1 cellular context compared by ENCODE assay signal in the genomic region with DNA sequence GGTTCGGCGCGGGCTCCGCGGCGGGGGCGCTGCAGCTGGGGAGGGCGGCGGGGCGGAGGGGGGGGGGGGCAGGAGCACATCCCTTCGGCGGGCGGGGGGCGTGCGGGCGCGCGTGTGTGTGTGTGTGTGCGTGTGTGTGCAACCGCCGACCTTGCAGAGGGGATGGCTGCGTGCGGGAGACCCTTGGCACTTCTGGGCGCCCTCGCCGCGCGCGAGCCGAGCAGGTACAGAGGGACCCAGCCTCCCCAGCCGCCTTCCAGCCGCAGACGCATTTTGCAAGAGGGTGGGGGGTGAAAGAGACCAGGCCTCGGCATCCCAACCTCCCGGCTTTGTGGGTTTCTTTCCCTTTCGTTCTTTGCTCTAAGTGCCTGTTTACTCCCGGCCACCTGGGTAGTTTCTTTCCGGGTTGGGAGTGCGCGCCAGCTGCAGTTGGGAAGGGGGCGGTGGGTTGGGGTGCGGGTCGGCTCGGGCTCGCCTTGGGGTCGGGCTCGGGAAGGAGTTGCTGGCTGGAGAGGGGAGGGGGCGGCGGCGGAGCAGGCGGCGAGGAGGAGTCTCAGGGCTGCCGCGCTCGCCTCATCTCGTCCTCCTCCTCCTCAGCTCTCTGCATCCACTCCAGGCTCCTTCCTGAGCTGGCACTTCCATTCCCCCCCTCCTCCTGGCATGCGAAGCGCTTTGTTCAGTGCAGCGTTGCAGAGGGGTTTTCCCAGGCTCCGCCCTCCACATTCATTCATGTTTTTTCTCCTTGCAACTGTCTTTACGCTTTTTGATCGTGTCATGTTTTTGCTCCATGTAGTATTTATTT.
TF ChIP-seq lines count a peak whose summit lies in the region.

No MANE protein-coding gene starts in this region.

TF ChIP-seq in HepG2, 621 proteins besides CTCF, POLR2A, EP300 and RAD21 (continued from another document and continues in another):
- TF ChIP-seq, protein P1, sequence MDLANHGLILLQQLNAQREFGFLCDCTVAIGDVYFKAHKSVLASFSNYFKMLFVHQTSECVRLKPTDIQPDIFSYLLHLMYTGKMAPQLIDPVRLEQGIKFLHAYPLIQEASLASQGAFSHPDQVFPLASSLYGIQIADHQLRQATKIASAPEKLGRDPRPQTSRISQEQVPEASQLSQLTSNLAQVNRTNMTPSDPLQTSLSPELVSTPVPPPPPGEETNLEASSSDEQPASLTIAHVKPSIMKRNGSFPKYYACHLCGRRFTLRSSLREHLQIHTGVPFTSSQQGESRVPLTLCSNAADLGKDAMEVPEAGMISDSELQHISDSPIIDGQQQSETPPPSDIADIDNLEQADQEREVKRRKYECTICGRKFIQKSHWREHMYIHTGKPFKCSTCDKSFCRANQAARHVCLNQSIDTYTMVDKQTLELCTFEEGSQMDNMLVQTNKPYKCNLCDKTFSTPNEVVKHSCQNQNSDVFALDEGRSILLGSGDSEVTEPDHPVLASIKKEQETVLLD (CRISPR knock-in tag; IDR thresholded peaks at IDR 0.05; ENCODE audit: low read depth) = no peak
- no peak for TF ChIP-seq ZNF615 (CRISPR knock-in tag; IDR thresholded peaks at IDR 0.05; ENCODE audit: borderline replicate concordance)
- TF ChIP-seq AGO2 (optimal IDR thresholded peaks at IDR 0.05; ENCODE audit: low read depth, low read length) = peak; percentile 50
- TF ChIP-seq NR2F1 (CRISPR knock-in tag; IDR thresholded peaks at IDR 0.05) = no peak
- peak; percentile 76 for TF ChIP-seq HDAC1 (CRISPR knock-in tag; IDR thresholded peaks at IDR 0.05)
- TF ChIP-seq KMT2B (CRISPR knock-in tag; IDR thresholded peaks at IDR 0.05) = peak; percentile 74; the same call in 1 of the 2 replicates
- TF ChIP-seq MATR3 (CRISPR knock-in tag; IDR thresholded peaks at IDR 0.05) = no peak
- TF ChIP-seq TBX2 (CRISPR knock-in tag; IDR thresholded peaks at IDR 0.05; ENCODE audit: borderline replicate concordance) = peak; percentile 53
- TF ChIP-seq ZNF891 (CRISPR knock-in tag; IDR thresholded peaks at IDR 0.05) = 0 out of 2 replicates have a peak, but pooled peaks have one; percentile 33
- TF ChIP-seq, protein P2, sequence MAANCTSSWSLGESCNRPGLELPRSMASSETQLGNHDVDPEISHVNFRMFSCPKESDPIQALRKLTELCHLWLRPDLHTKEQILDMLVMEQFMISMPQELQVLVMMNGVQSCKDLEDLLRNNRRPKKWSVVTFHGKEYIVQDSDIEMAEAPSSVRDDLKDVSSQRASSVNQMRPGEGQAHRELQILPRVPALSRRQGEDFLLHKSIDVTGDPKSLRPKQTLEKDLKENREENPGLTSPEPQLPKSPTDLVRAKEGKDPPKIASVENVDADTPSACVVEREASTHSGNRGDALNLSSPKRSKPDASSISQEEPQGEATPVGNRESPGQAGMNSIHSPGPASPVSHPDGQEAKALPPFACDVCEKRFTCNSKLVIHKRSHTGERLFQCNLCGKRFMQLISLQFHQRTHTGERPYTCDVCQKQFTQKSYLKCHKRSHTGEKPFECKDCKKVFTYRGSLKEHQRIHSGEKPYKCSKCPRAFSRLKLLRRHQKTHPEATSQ (CRISPR knock-in tag; IDR thresholded peaks at IDR 0.05; ENCODE audit: borderline replicate concordance) = no peak
- TF ChIP-seq RCOR2 (CRISPR knock-in tag; IDR thresholded peaks at IDR 0.05) = no peak
- TF ChIP-seq NCOA2 (CRISPR knock-in tag; IDR thresholded peaks at IDR 0.05) = no peak; the same call in 1 of the 2 replicates
- TF ChIP-seq, protein P3, sequence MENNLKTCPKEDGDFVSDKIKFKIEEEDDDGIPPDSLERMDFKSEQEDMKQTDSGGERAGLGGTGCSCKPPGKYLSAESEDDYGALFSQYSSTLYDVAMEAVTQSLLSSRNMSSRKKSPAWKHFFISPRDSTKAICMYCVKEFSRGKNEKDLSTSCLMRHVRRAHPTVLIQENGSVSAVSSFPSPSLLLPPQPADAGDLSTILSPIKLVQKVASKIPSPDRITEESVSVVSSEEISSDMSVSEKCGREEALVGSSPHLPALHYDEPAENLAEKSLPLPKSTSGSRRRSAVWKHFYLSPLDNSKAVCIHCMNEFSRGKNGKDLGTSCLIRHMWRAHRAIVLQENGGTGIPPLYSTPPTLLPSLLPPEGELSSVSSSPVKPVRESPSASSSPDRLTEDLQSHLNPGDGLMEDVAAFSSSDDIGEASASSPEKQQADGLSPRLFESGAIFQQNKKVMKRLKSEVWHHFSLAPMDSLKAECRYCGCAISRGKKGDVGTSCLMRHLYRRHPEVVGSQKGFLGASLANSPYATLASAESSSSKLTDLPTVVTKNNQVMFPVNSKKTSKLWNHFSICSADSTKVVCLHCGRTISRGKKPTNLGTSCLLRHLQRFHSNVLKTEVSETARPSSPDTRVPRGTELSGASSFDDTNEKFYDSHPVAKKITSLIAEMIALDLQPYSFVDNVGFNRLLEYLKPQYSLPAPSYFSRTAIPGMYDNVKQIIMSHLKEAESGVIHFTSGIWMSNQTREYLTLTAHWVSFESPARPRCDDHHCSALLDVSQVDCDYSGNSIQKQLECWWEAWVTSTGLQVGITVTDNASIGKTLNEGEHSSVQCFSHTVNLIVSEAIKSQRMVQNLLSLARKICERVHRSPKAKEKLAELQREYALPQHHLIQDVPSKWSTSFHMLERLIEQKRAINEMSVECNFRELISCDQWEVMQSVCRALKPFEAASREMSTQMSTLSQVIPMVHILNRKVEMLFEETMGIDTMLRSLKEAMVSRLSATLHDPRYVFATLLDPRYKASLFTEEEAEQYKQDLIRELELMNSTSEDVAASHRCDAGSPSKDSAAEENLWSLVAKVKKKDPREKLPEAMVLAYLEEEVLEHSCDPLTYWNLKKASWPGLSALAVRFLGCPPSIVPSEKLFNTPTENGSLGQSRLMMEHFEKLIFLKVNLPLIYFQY (CRISPR knock-in tag; IDR thresholded peaks at IDR 0.05; ENCODE audit: borderline replicate concordance) = 0 out of 2 replicates have a peak, but pooled peaks have one; percentile 33
- TF ChIP-seq, protein P4, sequence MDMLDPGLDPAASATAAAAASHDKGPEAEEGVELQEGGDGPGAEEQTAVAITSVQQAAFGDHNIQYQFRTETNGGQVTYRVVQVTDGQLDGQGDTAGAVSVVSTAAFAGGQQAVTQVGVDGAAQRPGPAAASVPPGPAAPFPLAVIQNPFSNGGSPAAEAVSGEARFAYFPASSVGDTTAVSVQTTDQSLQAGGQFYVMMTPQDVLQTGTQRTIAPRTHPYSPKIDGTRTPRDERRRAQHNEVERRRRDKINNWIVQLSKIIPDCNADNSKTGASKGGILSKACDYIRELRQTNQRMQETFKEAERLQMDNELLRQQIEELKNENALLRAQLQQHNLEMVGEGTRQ (IDR thresholded peaks at IDR 0.05; ENCODE audit: low read depth, low read length) = no peak
- TF ChIP-seq, protein P4 (CRISPR knock-in tag; IDR thresholded peaks at IDR 0.05; ENCODE audit: borderline replicate concordance) = no peak
- no peak for TF ChIP-seq TBP (CRISPR knock-in tag; IDR thresholded peaks at IDR 0.05)
- no peak for TF ChIP-seq IRF2 (CRISPR knock-in tag; IDR thresholded peaks at IDR 0.05)
- TF ChIP-seq CC2D1A (CRISPR knock-in tag; IDR thresholded peaks at IDR 0.05) = no peak
- TF ChIP-seq, protein P5, sequence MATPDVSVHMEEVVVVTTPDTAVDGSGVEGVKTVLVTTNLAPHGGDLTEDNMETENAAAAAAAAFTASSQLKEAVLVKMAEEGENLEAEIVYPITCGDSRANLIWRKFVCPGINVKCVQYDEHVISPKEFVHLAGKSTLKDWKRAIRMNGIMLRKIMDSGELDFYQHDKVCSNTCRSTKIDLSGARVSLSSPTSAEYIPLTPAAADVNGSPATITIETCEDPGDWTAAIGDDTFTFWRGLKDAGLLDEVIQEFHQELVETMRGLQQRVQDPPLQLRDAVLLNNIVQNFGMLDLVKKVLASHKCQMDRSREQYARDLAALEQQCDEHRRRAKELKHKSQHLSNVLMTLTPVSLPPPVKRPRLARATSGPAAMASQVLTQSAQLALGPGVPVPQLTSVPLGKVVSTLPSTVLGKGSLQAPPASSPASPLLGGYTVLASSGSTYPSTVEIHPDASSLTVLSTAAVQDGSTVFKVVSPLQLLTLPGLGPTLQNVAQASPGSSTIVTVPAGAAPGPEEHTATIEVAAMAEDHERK (CRISPR knock-in tag; IDR thresholded peaks at IDR 0.05; ENCODE audit: low read depth) = no peak
- TF ChIP-seq, protein P6, sequence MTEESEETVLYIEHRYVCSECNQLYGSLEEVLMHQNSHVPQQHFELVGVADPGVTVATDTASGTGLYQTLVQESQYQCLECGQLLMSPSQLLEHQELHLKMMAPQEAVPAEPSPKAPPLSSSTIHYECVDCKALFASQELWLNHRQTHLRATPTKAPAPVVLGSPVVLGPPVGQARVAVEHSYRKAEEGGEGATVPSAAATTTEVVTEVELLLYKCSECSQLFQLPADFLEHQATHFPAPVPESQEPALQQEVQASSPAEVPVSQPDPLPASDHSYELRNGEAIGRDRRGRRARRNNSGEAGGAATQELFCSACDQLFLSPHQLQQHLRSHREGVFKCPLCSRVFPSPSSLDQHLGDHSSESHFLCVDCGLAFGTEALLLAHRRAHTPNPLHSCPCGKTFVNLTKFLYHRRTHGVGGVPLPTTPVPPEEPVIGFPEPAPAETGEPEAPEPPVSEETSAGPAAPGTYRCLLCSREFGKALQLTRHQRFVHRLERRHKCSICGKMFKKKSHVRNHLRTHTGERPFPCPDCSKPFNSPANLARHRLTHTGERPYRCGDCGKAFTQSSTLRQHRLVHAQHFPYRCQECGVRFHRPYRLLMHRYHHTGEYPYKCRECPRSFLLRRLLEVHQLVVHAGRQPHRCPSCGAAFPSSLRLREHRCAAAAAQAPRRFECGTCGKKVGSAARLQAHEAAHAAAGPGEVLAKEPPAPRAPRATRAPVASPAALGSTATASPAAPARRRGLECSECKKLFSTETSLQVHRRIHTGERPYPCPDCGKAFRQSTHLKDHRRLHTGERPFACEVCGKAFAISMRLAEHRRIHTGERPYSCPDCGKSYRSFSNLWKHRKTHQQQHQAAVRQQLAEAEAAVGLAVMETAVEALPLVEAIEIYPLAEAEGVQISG (CRISPR knock-in tag; IDR thresholded peaks at IDR 0.05) = peak; percentile 7; the same call in 1 of the 2 replicates
- 0 out of 2 replicates have a peak, but pooled peaks have one; percentile 27 for TF ChIP-seq FOXC1 (CRISPR knock-in tag; IDR thresholded peaks at IDR 0.05; ENCODE audit: borderline replicate concordance)
- peak; percentile 75 for TF ChIP-seq KMT2A (CRISPR knock-in tag; IDR thresholded peaks at IDR 0.05)
- TF ChIP-seq BHLHE40 (IDR thresholded peaks at IDR 0.05; ENCODE audit: low read length) = peak; percentile 11; the same call in 1 of the 2 replicates
- no peak for TF ChIP-seq MTA3 (CRISPR knock-in tag; IDR thresholded peaks at IDR 0.05)
- no peak for TF ChIP-seq ZNF629 (CRISPR knock-in tag; conservative IDR thresholded peaks at IDR 0.05)
- TF ChIP-seq ZNF782 (CRISPR knock-in tag; IDR thresholded peaks at IDR 0.05; ENCODE audit: borderline replicate concordance) = no peak
- TF ChIP-seq MYC (CRISPR knock-in tag; IDR thresholded peaks at IDR 0.05; ENCODE audit: borderline replicate concordance) = peak; percentile 44; the same call in 1 of the 2 replicates
- peak; percentile 21; the same call in 1 of the 2 replicates for TF ChIP-seq PHF8 (CRISPR knock-in tag; IDR thresholded peaks at IDR 0.05)
- TF ChIP-seq NCOR1 (IDR thresholded peaks at IDR 0.05; ENCODE audit: borderline replicate concordance, low read length) = no peak
- TF ChIP-seq, protein P7, sequence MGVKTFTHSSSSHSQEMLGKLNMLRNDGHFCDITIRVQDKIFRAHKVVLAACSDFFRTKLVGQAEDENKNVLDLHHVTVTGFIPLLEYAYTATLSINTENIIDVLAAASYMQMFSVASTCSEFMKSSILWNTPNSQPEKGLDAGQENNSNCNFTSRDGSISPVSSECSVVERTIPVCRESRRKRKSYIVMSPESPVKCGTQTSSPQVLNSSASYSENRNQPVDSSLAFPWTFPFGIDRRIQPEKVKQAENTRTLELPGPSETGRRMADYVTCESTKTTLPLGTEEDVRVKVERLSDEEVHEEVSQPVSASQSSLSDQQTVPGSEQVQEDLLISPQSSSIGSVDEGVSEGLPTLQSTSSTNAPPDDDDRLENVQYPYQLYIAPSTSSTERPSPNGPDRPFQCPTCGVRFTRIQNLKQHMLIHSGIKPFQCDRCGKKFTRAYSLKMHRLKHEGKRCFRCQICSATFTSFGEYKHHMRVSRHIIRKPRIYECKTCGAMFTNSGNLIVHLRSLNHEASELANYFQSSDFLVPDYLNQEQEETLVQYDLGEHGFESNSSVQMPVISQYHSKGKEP (CRISPR knock-in tag; IDR thresholded peaks at IDR 0.05) = no peak
- TF ChIP-seq, protein P8, sequence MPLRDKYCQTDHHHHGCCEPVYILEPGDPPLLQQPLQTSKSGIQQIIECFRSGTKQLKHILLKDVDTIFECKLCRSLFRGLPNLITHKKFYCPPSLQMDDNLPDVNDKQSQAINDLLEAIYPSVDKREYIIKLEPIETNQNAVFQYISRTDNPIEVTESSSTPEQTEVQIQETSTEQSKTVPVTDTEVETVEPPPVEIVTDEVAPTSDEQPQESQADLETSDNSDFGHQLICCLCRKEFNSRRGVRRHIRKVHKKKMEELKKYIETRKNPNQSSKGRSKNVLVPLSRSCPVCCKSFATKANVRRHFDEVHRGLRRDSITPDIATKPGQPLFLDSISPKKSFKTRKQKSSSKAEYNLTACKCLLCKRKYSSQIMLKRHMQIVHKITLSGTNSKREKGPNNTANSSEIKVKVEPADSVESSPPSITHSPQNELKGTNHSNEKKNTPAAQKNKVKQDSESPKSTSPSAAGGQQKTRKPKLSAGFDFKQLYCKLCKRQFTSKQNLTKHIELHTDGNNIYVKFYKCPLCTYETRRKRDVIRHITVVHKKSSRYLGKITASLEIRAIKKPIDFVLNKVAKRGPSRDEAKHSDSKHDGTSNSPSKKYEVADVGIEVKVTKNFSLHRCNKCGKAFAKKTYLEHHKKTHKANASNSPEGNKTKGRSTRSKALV (CRISPR knock-in tag; IDR thresholded peaks at IDR 0.05) = peak; percentile 43; the same call in 1 of the 2 replicates
- TF ChIP-seq, protein P9, sequence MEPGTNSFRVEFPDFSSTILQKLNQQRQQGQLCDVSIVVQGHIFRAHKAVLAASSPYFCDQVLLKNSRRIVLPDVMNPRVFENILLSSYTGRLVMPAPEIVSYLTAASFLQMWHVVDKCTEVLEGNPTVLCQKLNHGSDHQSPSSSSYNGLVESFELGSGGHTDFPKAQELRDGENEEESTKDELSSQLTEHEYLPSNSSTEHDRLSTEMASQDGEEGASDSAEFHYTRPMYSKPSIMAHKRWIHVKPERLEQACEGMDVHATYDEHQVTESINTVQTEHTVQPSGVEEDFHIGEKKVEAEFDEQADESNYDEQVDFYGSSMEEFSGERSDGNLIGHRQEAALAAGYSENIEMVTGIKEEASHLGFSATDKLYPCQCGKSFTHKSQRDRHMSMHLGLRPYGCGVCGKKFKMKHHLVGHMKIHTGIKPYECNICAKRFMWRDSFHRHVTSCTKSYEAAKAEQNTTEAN (CRISPR knock-in tag; conservative IDR thresholded peaks at IDR 0.05) = no peak
- no peak for TF ChIP-seq EZH2 (conservative IDR thresholded peaks at IDR 0.05; ENCODE audit: low read depth, low read length)
- TF ChIP-seq REL (CRISPR knock-in tag; conservative IDR thresholded peaks at IDR 0.05) = no peak
- TF ChIP-seq ZNF30 (CRISPR knock-in tag; IDR thresholded peaks at IDR 0.05) = no peak
- 0 out of 2 replicates have a peak, but pooled peaks have one; percentile 43 for TF ChIP-seq ZNF205 (CRISPR knock-in tag; IDR thresholded peaks at IDR 0.05)
